30 cellular contexts compared by ENCODE assay signal in genomic region chr1:234090212-234091064, GRCh38.
"Had no signal": no experiment of that assay in that cellular context is flagged by ENCODE, and none has a peak within 500 bp of the region (broad histone marks: within the 10 kb centered on the region; RNA-seq: fewer than 3 reads in every experiment).

No MANE protein-coding gene starts in this region.

- H3K4me3 ChIP-seq: adrenal gland, body of pancreas, cardiac muscle cell, coronary artery, dorsolateral prefrontal cortex, esophagus muscularis mucosa, gastrocnemius medialis had no signal

- H3K27me3 ChIP-seq: adrenal gland, cardiac muscle cell, dorsolateral prefrontal cortex, foreskin keratinocyte, gastrocnemius medialis had no signal

- ATAC-seq: activated CD4-positive, alpha-beta T cell treated with anti-CD3 and anti-CD28 coated beads for 36 hours; activated CD8-positive, alpha-beta memory T cell treated with anti-CD3 and anti-CD28 coated beads, Interleukin-2, amount 10 ng/mL, durations not matched to agents 7 days and 5 days; activated CD8-positive, alpha-beta T cell treated with anti-CD3 and anti-CD28 coated beads, Interleukin-2, amount 10 ng/mL, durations not matched to agents 7 days and 5 days; activated naive CD8-positive, alpha-beta T cell treated with anti-CD3 and anti-CD28 coated beads, Interleukin-2, amount 50 U/mL, for 24 hours; body of pancreas; foreskin keratinocyte; gastrocnemius medialis; T-helper 17 cell had no signal

- H3K27ac ChIP-seq: adrenal gland, body of pancreas, cardiac muscle cell, coronary artery, dorsolateral prefrontal cortex, esophagus muscularis mucosa, foreskin keratinocyte, gastrocnemius medialis had no signal

- H3K4me1 ChIP-seq: adrenal gland, body of pancreas, foreskin keratinocyte, gastrocnemius medialis had no signal

- H3K9me3 ChIP-seq: adrenal gland, gastrocnemius medialis had no signal

- H3K36me3 ChIP-seq: adrenal gland, cardiac muscle cell, esophagus muscularis mucosa, gastrocnemius medialis had no signal

- DNase-seq: activated CD4-positive, alpha-beta memory T cell treated with anti-CD3 and anti-CD28 coated beads for 36 hours; activated CD4-positive, alpha-beta T cell treated with anti-CD3 and anti-CD28 coated beads for 36 hours; activated CD4-positive, alpha-beta T cell treated with anti-CD3 and anti-CD28 coated beads, Interleukin-2, amount 10 ng/mL, durations not matched to agents 24 days and 14 days; activated CD4-positive, CD25-positive, alpha-beta regulatory T cell; activated CD4-positive, CD25-positive, alpha-beta regulatory T cell treated with anti-CD3 and anti-CD28 coated beads, Interleukin-2, amount 50 U/mL, for 72 hours; activated CD8-positive, alpha-beta memory T cell treated with anti-CD3 and anti-CD28 coated beads, Interleukin-2, amount 10 ng/mL, durations not matched to agents 7 days and 5 days; activated CD8-positive, alpha-beta memory T cell treated with anti-CD3 and anti-CD28 coated beads, Interleukin-2, amount 50 U/mL, for 4 hours; activated CD8-positive, alpha-beta T cell treated with anti-CD3 and anti-CD28 coated beads, Interleukin-2, amount 10 ng/mL, durations not matched to agents 7 days and 5 days; activated effector memory CD4-positive, alpha-beta T cell treated with anti-CD3 and anti-CD28 coated beads, Interleukin-2, amount 50 U/mL, for 16 hours; activated naive CD4-positive, alpha-beta T cell treated with anti-CD3 and anti-CD28 coated beads for 36 hours; activated naive CD8-positive, alpha-beta T cell treated with anti-CD3 and anti-CD28 coated beads for 36 hours; activated naive CD8-positive, alpha-beta T cell treated with anti-CD3 and anti-CD28 coated beads, Interleukin-2, amount 50 U/mL, for 24 hours; activated T-cell treated with anti-CD3 and anti-CD28 coated beads, Interleukin-2, amount 50 U/mL, for 1 hour; activated T-cell treated with anti-CD3 and anti-CD28 coated beads, Interleukin-2, amount 50 U/mL, for 48 hours; adrenal gland; amygdala; aorta; body of pancreas; central memory CD4-positive, alpha-beta T cell; dorsolateral prefrontal cortex; effector memory CD4-positive, alpha-beta T cell; erythroblast; foreskin keratinocyte; gastrocnemius medialis; glutamatergic neuron; T-helper 1 cell; T-helper 17 cell had no signal
